Comparison of ENCODE assay signal across 17 cellular contexts in the genomic region with DNA sequence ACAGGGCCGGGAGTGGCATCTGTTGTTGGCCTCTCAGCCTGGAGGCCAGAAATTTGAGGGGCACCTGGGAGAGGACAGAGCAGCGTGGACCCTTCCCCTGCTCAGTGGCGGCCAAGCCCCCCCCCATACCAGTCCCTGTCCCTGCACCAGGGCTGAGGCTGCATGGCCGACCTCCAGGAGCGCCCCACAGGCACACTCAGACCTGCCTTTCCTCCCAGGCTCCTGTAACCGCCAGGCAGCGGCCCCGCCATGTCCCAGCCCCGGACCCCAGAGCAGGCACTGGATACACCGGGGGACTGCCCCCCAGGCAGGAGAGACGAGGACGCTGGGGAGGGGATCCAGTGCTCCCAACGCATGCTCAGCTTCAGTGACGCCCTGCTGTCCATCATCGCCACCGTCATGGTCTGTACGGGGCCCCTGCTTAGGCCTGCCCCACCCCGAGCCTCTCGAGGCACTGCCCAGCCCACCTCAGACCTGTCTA. TPM values are rescaled to one million over a fixed set of nuclear protein-coding genes. Genes with fewer than 3 reads are reported as not detected.
DNase-seq lines count a peak whose midpoint lies in the region; ATAC-seq, FAIRE-seq and TF ChIP-seq lines count a peak whose summit lies in the region.
"Had no signal": no experiment of that assay in that cellular context is flagged by ENCODE, and none has a peak within 500 bp of the region (broad histone marks: within the 10 kb centered on the region; RNA-seq: fewer than 3 reads in every experiment).

No MANE protein-coding gene starts in this region.

- in situ Hi-C loops in K562 (cut with MboI) = no loop called here

- H3K27me3 ChIP-seq in K562 (ENCODE audit: control insufficient read depth in 2 of 2, insufficient read depth in 2 of 2, low read length in 2 of 2) = no peaks in the 10 kb centered on the region
- H3K27me3 ChIP-seq in upper lobe of right lung = no peaks in the 10 kb centered on the region

- no peak overlapping the region for H2AFZ ChIP-seq in K562 (ENCODE audit: low read depth, low read length)

- FAIRE-seq in K562 (lab: Jason Lieb, UNC) = no peak
- FAIRE-seq: A549, GM12878 had no signal

- H3K4me3 ChIP-seq in K562 (no peak overlapping the region), mucosa of descending colon (no peak overlapping the region), upper lobe of right lung (no peak overlapping the region)
- H3K4me3 ChIP-seq: A549, GM12878 had no signal

- POLR2A ChIA-PET in K562 (lab: Yijun Ruan, JAX) = interaction anchor here (1.2 kb wide), 1 partner anchor 15 kb away, joined by 4 read pairs; a partner anchor contains a TSS

- peak; percentile 11 for DNase-seq in activated naive CD4-positive, alpha-beta T cell treated with anti-CD3 and anti-CD28 coated beads, Interleukin-2, amount 10 ng/mL, durations not matched to agents 7 days and 5 days
- DNase-seq in activated naive CD4-positive, alpha-beta T cell treated with anti-CD3 and anti-CD28 coated beads, Interleukin-2, amount 50 U/mL, for 72 hours (ENCODE audit: low spot score in 2 of 2) = no peak
- DNase-seq in K562 (ENCODE audit: extremely low read depth in 1 of 4, low spot score in 3 of 4) (no peak), mucosa of descending colon (peak in 2 of 3 donors; percentile 18 to 45), upper lobe of right lung (peak; percentile 57), NCI-H1048 (lab: John Stamatoyannopoulos, UW) (no peak), SIG-M5 treated with dmso at 0.1 percent for 504 hours (lab: John Stamatoyannopoulos, UW; ENCODE audit: unreplicated experiment) (no peak)
- DNase-seq: DMS79, KG1, NCI-H1092, NCI-H1694, NCI-H446 had no signal

- no peak for TF ChIP-seq EP300 in K562 (IDR thresholded peaks at IDR 0.05; ENCODE audit: low read length)

- TF ChIP-seq CTCF in K562 (IDR thresholded peaks at IDR 0.05 in 2 of 3, conservative IDR thresholded peaks at IDR 0.05 in 1 of 3; ENCODE audit: insufficient read depth in 2 of 3, low read depth in 1 of 3, low read length in 3 of 3) (no peak), mucosa of descending colon (IDR thresholded peaks at IDR 0.05) (no peak), upper lobe of right lung (IDR thresholded peaks at IDR 0.05) (no peak)

- no peak for TF ChIP-seq RAD21 in K562 (CRISPR knock-in tag; conservative IDR thresholded peaks at IDR 0.05 in 1 of 2, IDR thresholded peaks at IDR 0.05 in 1 of 2)

- 0 out of 2 replicates have a peak, but pooled peaks cover 4% of the 10 kb centered on the region for H4K20me1 ChIP-seq in K562 (replicated peaks; ENCODE audit: control insufficient read depth, insufficient read depth, low read length)

- H3K9me3 ChIP-seq in K562 (replicated peaks; ENCODE audit: control insufficient read depth, insufficient read depth, low read depth, low read length) = no peaks in the 10 kb centered on the region
- H3K9me3 ChIP-seq in mucosa of descending colon = no peaks in the 10 kb centered on the region
- H3K9me3 ChIP-seq in upper lobe of right lung = no peaks in the 10 kb centered on the region
- H3K9me3 ChIP-seq: A549 had no signal

- WGBS in K562 (ENCODE audit: insufficient coverage, low coverage, missing lambda C conversion rate) = 60% methylated on average over 15 of the region's 19 CpGs

- intact Hi-C loops in K562 (cut with micrococcal nuclease) = no loop called here
- intact Hi-C loops in mucosa of descending colon (cut with DNase I, micrococcal nuclease) = no loop called here
- intact Hi-C loops in upper lobe of right lung (cut with DNase I) = no loop called here

- BruUV-seq in K562 (replicated peaks; lab: Mats Ljungman, UMichigan) = no TSS peak

- no peaks in the 10 kb centered on the region for H3K9me3 Mint-ChIP-seq in activated naive CD4-positive, alpha-beta T cell treated with anti-CD3 and anti-CD28 coated beads, Interleukin-2, amount 10 ng/mL, durations not matched to agents 7 days and 5 days
- H3K9me3 Mint-ChIP-seq in activated naive CD4-positive, alpha-beta T cell treated with anti-CD3 and anti-CD28 coated beads, Interleukin-2, amount 50 U/mL, for 72 hours = no peaks in the 10 kb centered on the region

- H3K9ac ChIP-seq in K562 (ENCODE audit: insufficient read depth in 1 of 2, low read depth in 2 of 2, low read length in 2 of 2) = peak overlapping the region in 1 of 2 experiments; percentile 75; a peak in 2 of 4 replicates

- H3K9me1 ChIP-seq in K562 (ENCODE audit: control insufficient read depth, insufficient read depth, low read length) = no peaks in the 10 kb centered on the region

- H3K36me3 ChIP-seq in K562 (ENCODE audit: control insufficient read depth, insufficient read depth, low read length) = no peaks in the 10 kb centered on the region
- no peaks in the 10 kb centered on the region for H3K36me3 ChIP-seq in mucosa of descending colon (ENCODE audit: low read depth)
- H3K36me3 ChIP-seq in upper lobe of right lung = peaks cover 8% of the 10 kb centered on the region

- peaks cover 0 to 48% of the 10 kb centered on the region in 2 experiments; a peak in 2 of 5 replicates for H3K4me1 ChIP-seq in K562 (replicated peaks in 1 of 2; ENCODE audit: control insufficient read depth in 2 of 2, insufficient read depth in 2 of 2, low read length in 2 of 2)
- H3K4me1 ChIP-seq in mucosa of descending colon (ENCODE audit: low read depth) = no peaks in the 10 kb centered on the region
- H3K4me1 ChIP-seq in upper lobe of right lung = no peaks in the 10 kb centered on the region
- H3K4me1 ChIP-seq: A549 had no signal

- no peak overlapping the region for H3K4me3 Mint-ChIP-seq in activated naive CD4-positive, alpha-beta T cell treated with anti-CD3 and anti-CD28 coated beads, Interleukin-2, amount 10 ng/mL, durations not matched to agents 7 days and 5 days

- no peak overlapping the region for H3K27ac ChIP-seq in K562 (ENCODE audit: extremely low read depth, low read depth, low read length)
- no peak overlapping the region for H3K27ac ChIP-seq in upper lobe of right lung
- H3K27ac ChIP-seq: A549 had no signal

- peaks cover 18% of the 10 kb centered on the region for H3K27me3 Mint-ChIP-seq in activated naive CD4-positive, alpha-beta T cell treated with anti-CD3 and anti-CD28 coated beads, Interleukin-2, amount 10 ng/mL, durations not matched to agents 7 days and 5 days

- no peak for ATAC-seq in activated naive CD4-positive, alpha-beta T cell treated with anti-CD3 and anti-CD28 coated beads, Interleukin-2, amount 50 U/mL, for 72 hours
- no peak for ATAC-seq in K562
- ATAC-seq in mucosa of descending colon = no peak
- no peak for ATAC-seq in upper lobe of right lung
- ATAC-seq in HG02981 (IDR thresholded peaks at IDR 0.05; ENCODE audit: unreplicated experiment) = no peak
- ATAC-seq: A549, GM12878 had no signal

- no peak overlapping the region for H3K4me2 ChIP-seq in K562 (ENCODE audit: insufficient read depth, low read length)
- H3K4me2 ChIP-seq: A549 had no signal

- H3K27ac Mint-ChIP-seq in activated naive CD4-positive, alpha-beta T cell treated with anti-CD3 and anti-CD28 coated beads, Interleukin-2, amount 10 ng/mL, durations not matched to agents 7 days and 5 days = no peak overlapping the region
- no peak overlapping the region for H3K27ac Mint-ChIP-seq in activated naive CD4-positive, alpha-beta T cell treated with anti-CD3 and anti-CD28 coated beads, Interleukin-2, amount 50 U/mL, for 72 hours

- no peaks in the 10 kb centered on the region for H3K79me2 ChIP-seq in K562 (ENCODE audit: control insufficient read depth, insufficient read depth, low read length)

- no peaks in the 10 kb centered on the region for H3K36me3 Mint-ChIP-seq in activated naive CD4-positive, alpha-beta T cell treated with anti-CD3 and anti-CD28 coated beads, Interleukin-2, amount 10 ng/mL, durations not matched to agents 7 days and 5 days
- no peaks in the 10 kb centered on the region for H3K36me3 Mint-ChIP-seq in activated naive CD4-positive, alpha-beta T cell treated with anti-CD3 and anti-CD28 coated beads, Interleukin-2, amount 50 U/mL, for 72 hours

- CTCF ChIA-PET in activated naive CD4-positive, alpha-beta T cell treated with anti-CD3 and anti-CD28 coated beads, Interleukin-2, amount 10 ng/mL, durations not matched to agents 7 days and 5 days (lab: Charles Lee) = no interaction called here
- CTCF ChIA-PET in K562 (lab: Yijun Ruan, JAX; ENCODE audit: low intra/inter-chr PET ratio) = no interaction called here

- TF ChIP-seq POLR2A in K562 (conservative IDR thresholded peaks at IDR 0.05) = no peak

- H3K4me1 Mint-ChIP-seq in activated naive CD4-positive, alpha-beta T cell treated with anti-CD3 and anti-CD28 coated beads, Interleukin-2, amount 10 ng/mL, durations not matched to agents 7 days and 5 days = no peaks in the 10 kb centered on the region

RNA-seq across cellular contexts. Expression of a gene that starts 15.3 kb away (rescaled TPM):
- 10 to 100 TPM; 12.1 to 13.9 TPM for total RNA-seq in activated naive CD4-positive, alpha-beta T cell treated with anti-CD3 and anti-CD28 coated beads, Interleukin-2, amount 50 U/mL, for 72 hours
- total RNA-seq in K562 (2011; cell fraction: chromatin; rRNA removed; ENCODE audit: low replicate concordance) = 55.5 and 132 TPM in 2 replicates
- 80.9 and 84.2 TPM in 2 replicates for total RNA-seq in K562 (2011; cell fraction: nucleolus; rRNA removed)
- total RNA-seq in K562 (2011; cell fraction: nucleoplasm; rRNA removed) = 71.0 and 82.0 TPM in 2 replicates
- 14.9 and 17.7 TPM in 2 replicates for total RNA-seq in K562 (2014; rRNA removed)
- 2.4 and 3.7 TPM in 2 replicates for total RNA-seq in K562 (2014; rRNA removed; fragmentation: Illumina TruSeq; extraction: Trizol)
- 9.4 and 9.5 TPM in 2 replicates for total RNA-seq in K562 (2015; rRNA removed; fragmentation: Illumina TruSeq; extraction: Trizol)
- total RNA-seq in K562 (2021) = 13.8 and 16.9 TPM in 2 replicates
- polyA plus RNA-seq in K562 (2011; rRNA removed) = 11.4 and 28.9 TPM in 2 replicates
- polyA plus RNA-seq in K562 (2011; cell fraction: cytosol; rRNA removed) = 31.2 and 37.1 TPM in 2 replicates
- 373 and 570 TPM in 2 replicates for polyA plus RNA-seq in K562 (2011; cell fraction: nucleus; rRNA removed)
- 18.3 and 42.2 TPM in 2 replicates for polyA plus RNA-seq in K562 (2012)
- polyA plus RNA-seq in K562 (2014; fragmentation: Illumina TruSeq; extraction: Trizol) = 8.5 and 21.5 TPM in 2 replicates
- under 1 TPM; 0.13 to 0.18 TPM for polyA plus RNA-seq in K562 (2014; fragmentation: Nextera tagmentation; extraction: Ambion mirVana)
- 22.5 and 30.9 TPM in 2 replicates for polyA plus RNA-seq in K562 (2014; rRNA removed)
- 7.2 and 7.6 TPM in 2 replicates for polyA minus RNA-seq in K562 (2011; rRNA and poly(A)+ RNA removed)
- 8.2 and 14.5 TPM in 2 replicates for polyA minus RNA-seq in K562 (2011; cell fraction: cytosol; rRNA and poly(A)+ RNA removed)
- polyA minus RNA-seq in K562 (2011; cell fraction: nucleus; rRNA and poly(A)+ RNA removed) = 27.3 and 30.2 TPM in 2 replicates
- total RNA-seq in mucosa of descending colon = 10 to 100 TPM; 30.1 to 39.0 (median 37.5) TPM
- total RNA-seq in upper lobe of right lung = 42.4 TPM

RNA-seq across cellular contexts. Expression of a gene that starts 15.4 kb away (rescaled TPM):
- total RNA-seq in activated naive CD4-positive, alpha-beta T cell treated with anti-CD3 and anti-CD28 coated beads, Interleukin-2, amount 50 U/mL, for 72 hours = 100 to 1,000 TPM; 124 to 171 TPM
- 336 and 571 TPM in 2 replicates for total RNA-seq in K562 (2011; cell fraction: chromatin; rRNA removed; ENCODE audit: low replicate concordance)
- 202 and 228 TPM in 2 replicates for total RNA-seq in K562 (2011; cell fraction: nucleolus; rRNA removed)
- total RNA-seq in K562 (2011; cell fraction: nucleoplasm; rRNA removed) = 235 and 247 TPM in 2 replicates
- total RNA-seq in K562 (2014; rRNA removed) (102 and 105 TPM in 2 replicates), K562 (2014; rRNA removed; fragmentation: Illumina TruSeq; extraction: Trizol) (10.4 and 12.6 TPM in 2 replicates), K562 (2015; rRNA removed; fragmentation: Illumina TruSeq; extraction: Trizol) (28.4 and 35.4 TPM in 2 replicates), K562 (2021) (94.1 and 101 TPM in 2 replicates), mucosa of descending colon (100 to 1,000 TPM; 155 to 259 (median 244) TPM), upper lobe of right lung (138 TPM)
- polyA plus RNA-seq in K562 (2011; rRNA removed) (14.9 and 22.4 TPM in 2 replicates), K562 (2014; fragmentation: Illumina TruSeq; extraction: Trizol) (16.2 and 38.2 TPM in 2 replicates), K562 (2014; fragmentation: Nextera tagmentation; extraction: Ambion mirVana) (1 to 10 TPM; 1.3 to 2.1 TPM), K562 (2014; rRNA removed) (51.9 and 83.2 TPM in 2 replicates)
- polyA plus RNA-seq in K562 (2011; cell fraction: cytosol; rRNA removed) = 17.2 and 40.3 TPM in 2 replicates
- polyA plus RNA-seq in K562 (2011; cell fraction: nucleus; rRNA removed) = 79.9 and 106 TPM in 2 replicates
- polyA plus RNA-seq in K562 (2012) = 48.5 and 55.0 TPM in 2 replicates
- polyA minus RNA-seq in K562 (2011; rRNA and poly(A)+ RNA removed) = 51.4 and 78.3 TPM in 2 replicates
- 37.3 and 39.5 TPM in 2 replicates for polyA minus RNA-seq in K562 (2011; cell fraction: cytosol; rRNA and poly(A)+ RNA removed)
- polyA minus RNA-seq in K562 (2011; cell fraction: nucleus; rRNA and poly(A)+ RNA removed) = 43.2 and 50.9 TPM in 2 replicates

RNA-seq across cellular contexts. Expression of a gene that starts 25.8 kb away (rescaled TPM):
- 1 to 10 TPM; 7.8 to 7.9 TPM for total RNA-seq in activated naive CD4-positive, alpha-beta T cell treated with anti-CD3 and anti-CD28 coated beads, Interleukin-2, amount 50 U/mL, for 72 hours
- total RNA-seq in K562 (2011; cell fraction: chromatin; rRNA removed; ENCODE audit: low replicate concordance) = 27.1 and 96.1 TPM in 2 replicates
- 70.2 and 86.6 TPM in 2 replicates for total RNA-seq in K562 (2011; cell fraction: nucleolus; rRNA removed)
- 28.7 and 35.0 TPM in 2 replicates for total RNA-seq in K562 (2011; cell fraction: nucleoplasm; rRNA removed)
- 17.0 and 19.1 TPM in 2 replicates for total RNA-seq in K562 (2014; rRNA removed)
- 1.2 and 1.7 TPM in 2 replicates for total RNA-seq in K562 (2014; rRNA removed; fragmentation: Illumina TruSeq; extraction: Trizol)
- 6.1 and 6.3 TPM in 2 replicates for total RNA-seq in K562 (2015; rRNA removed; fragmentation: Illumina TruSeq; extraction: Trizol)
- total RNA-seq in K562 (2021) = 18.4 and 22.0 TPM in 2 replicates
- 5.6 and 6.8 TPM in 2 replicates for polyA plus RNA-seq in K562 (2011; rRNA removed)
- polyA plus RNA-seq in K562 (2011; cell fraction: cytosol; rRNA removed) = 5.6 and 16.4 TPM in 2 replicates
- 86.6 and 144 TPM in 2 replicates for polyA plus RNA-seq in K562 (2011; cell fraction: nucleus; rRNA removed)
- polyA plus RNA-seq in K562 (2012) = 13.1 and 23.6 TPM in 2 replicates
- polyA plus RNA-seq in K562 (2014; fragmentation: Illumina TruSeq; extraction: Trizol) = 2.6 and 7.3 TPM in 2 replicates
- polyA plus RNA-seq in K562 (2014; fragmentation: Nextera tagmentation; extraction: Ambion mirVana) = under 1 TPM; 0.17 to 0.27 TPM
- polyA plus RNA-seq in K562 (2014; rRNA removed) = 15.3 and 15.7 TPM in 2 replicates
- 1.9 and 2.5 TPM in 2 replicates for polyA minus RNA-seq in K562 (2011; rRNA and poly(A)+ RNA removed)
- polyA minus RNA-seq in K562 (2011; cell fraction: cytosol; rRNA and poly(A)+ RNA removed) = 5.5 and 7.7 TPM in 2 replicates
- 17.1 and 17.2 TPM in 2 replicates for polyA minus RNA-seq in K562 (2011; cell fraction: nucleus; rRNA and poly(A)+ RNA removed)
- 10 to 100 TPM; 31.8 to 56.1 (median 41.7) TPM for total RNA-seq in mucosa of descending colon
- 19.1 TPM for total RNA-seq in upper lobe of right lung

RNA-seq across cellular contexts. Expression of a gene that starts 39.3 kb away (rescaled TPM):
- 10 to 100 TPM in 1 of 2 donors, 1 to 10 TPM in 1; 8.5 to 23.3 TPM for total RNA-seq in activated naive CD4-positive, alpha-beta T cell treated with anti-CD3 and anti-CD28 coated beads, Interleukin-2, amount 50 U/mL, for 72 hours
- 7.8 and 35.6 TPM in 2 replicates for total RNA-seq in K562 (2011; cell fraction: chromatin; rRNA removed; ENCODE audit: low replicate concordance)
- total RNA-seq in K562 (2011; cell fraction: nucleolus; rRNA removed) = 35.8 and 36.4 TPM in 2 replicates
- total RNA-seq in K562 (2011; cell fraction: nucleoplasm; rRNA removed) = 12.5 and 18.8 TPM in 2 replicates
- 9.9 and 10.1 TPM in 2 replicates for total RNA-seq in K562 (2014; rRNA removed)
- total RNA-seq in K562 (2014; rRNA removed; fragmentation: Illumina TruSeq; extraction: Trizol) = 0.26 and 0.69 TPM in 2 replicates
- total RNA-seq in K562 (2015; rRNA removed; fragmentation: Illumina TruSeq; extraction: Trizol) = 3.1 and 4.8 TPM in 2 replicates
- 13.6 and 16.1 TPM in 2 replicates for total RNA-seq in K562 (2021)
- polyA plus RNA-seq in K562 (2011; rRNA removed) = 1.2 and 2.2 TPM in 2 replicates
- polyA plus RNA-seq in K562 (2011; cell fraction: cytosol; rRNA removed) = 0.90 and 2.8 TPM in 2 replicates
- polyA plus RNA-seq in K562 (2011; cell fraction: nucleus; rRNA removed) = 34.5 and 72.8 TPM in 2 replicates
- polyA plus RNA-seq in K562 (2012) = 9.8 and 26.2 TPM in 2 replicates
- 0.30 and 1.2 TPM in 2 replicates for polyA plus RNA-seq in K562 (2014; fragmentation: Illumina TruSeq; extraction: Trizol)
- under 1 TPM; 0.04 to 0.13 TPM for polyA plus RNA-seq in K562 (2014; fragmentation: Nextera tagmentation; extraction: Ambion mirVana)
- 11.2 and 14.1 TPM in 2 replicates for polyA plus RNA-seq in K562 (2014; rRNA removed)
- 0.36 and 0.70 TPM in 2 replicates for polyA minus RNA-seq in K562 (2011; rRNA and poly(A)+ RNA removed)
- polyA minus RNA-seq in K562 (2011; cell fraction: cytosol; rRNA and poly(A)+ RNA removed) = 7.3 and 13.7 TPM in 2 replicates
- polyA minus RNA-seq in K562 (2011; cell fraction: nucleus; rRNA and poly(A)+ RNA removed) = 10.0 and 12.1 TPM in 2 replicates
- total RNA-seq in mucosa of descending colon = 10 to 100 TPM; 29.7 to 45.7 (median 33.4) TPM
- total RNA-seq in upper lobe of right lung = 49.2 TPM

RNA-seq across cellular contexts. Expression of a gene that starts 45.7 kb away (rescaled TPM):
- not detected for total RNA-seq in activated naive CD4-positive, alpha-beta T cell treated with anti-CD3 and anti-CD28 coated beads, Interleukin-2, amount 50 U/mL, for 72 hours
- 5.5 and 11.7 TPM in 2 replicates for total RNA-seq in K562 (2011; cell fraction: chromatin; rRNA removed; ENCODE audit: low replicate concordance)
- total RNA-seq in K562 (2011; cell fraction: nucleolus; rRNA removed) = 8.4 and 9.3 TPM in 2 replicates
- total RNA-seq in K562 (2011; cell fraction: nucleoplasm; rRNA removed) = 4.1 and 4.2 TPM in 2 replicates
- total RNA-seq in K562 (2014; rRNA removed) (1.6 TPM in 2 replicates), K562 (2014; rRNA removed; fragmentation: Illumina TruSeq; extraction: Trizol) (0.40 and 0.96 TPM in 2 replicates), K562 (2015; rRNA removed; fragmentation: Illumina TruSeq; extraction: Trizol) (1.8 and 2.2 TPM in 2 replicates), K562 (2021) (3.1 and 4.2 TPM in 2 replicates), mucosa of descending colon (1 to 10 TPM in 2 of 3 donors, under 1 TPM in 1; 0.85 to 2.8 (median 1.9) TPM), upper lobe of right lung (0.20 TPM)
- polyA plus RNA-seq in K562 (2011; rRNA removed) (0.95 and 2.0 TPM in 2 replicates), K562 (2014; fragmentation: Illumina TruSeq; extraction: Trizol) (0.56 and 0.69 TPM in 2 replicates), K562 (2014; fragmentation: Nextera tagmentation; extraction: Ambion mirVana) (under 1 TPM; 0.11 to 0.24 TPM), K562 (2014; rRNA removed) (1.4 and 2.1 TPM in 2 replicates)
- polyA plus RNA-seq in K562 (2011; cell fraction: cytosol; rRNA removed) = 1.0 and 2.7 TPM in 2 replicates
- 9.1 and 12.1 TPM in 2 replicates for polyA plus RNA-seq in K562 (2011; cell fraction: nucleus; rRNA removed)
- polyA plus RNA-seq in K562 (2012) = 4.4 and 8.2 TPM in 2 replicates
- polyA minus RNA-seq in K562 (2011; rRNA and poly(A)+ RNA removed) = 0.51 and 0.74 TPM in 2 replicates
- 1.7 TPM in 2 replicates for polyA minus RNA-seq in K562 (2011; cell fraction: cytosol; rRNA and poly(A)+ RNA removed)
- 3.9 and 6.3 TPM in 2 replicates for polyA minus RNA-seq in K562 (2011; cell fraction: nucleus; rRNA and poly(A)+ RNA removed)
- total RNA-seq: H4, M059J had no signal

Comparison
In these comparisons a context has a peak if more than half of its experiments do, and no peak if none do; other contexts are left out.
1. DNase-seq: peak in activated naive CD4-positive, alpha-beta T cell treated with anti-CD3 and anti-CD28 coated beads, Interleukin-2, amount 10 ng/mL, durations not matched to agents 7 days and 5 days (single experiment), mucosa of descending colon (2 of 3) and upper lobe of right lung (single experiment); none in activated naive CD4-positive, alpha-beta T cell treated with anti-CD3 and anti-CD28 coated beads, Interleukin-2, amount 50 U/mL, for 72 hours (0 of 2), K562 (0 of 4), NCI-H1048 (single experiment) and SIG-M5 treated with dmso at 0.1 percent for 504 hours (single experiment).